ENCODE assay signal across 1 cellular context in genomic region chr15:92853222-92853621, GRCh38.
TF ChIP-seq lines count a peak whose summit lies in the region.

No MANE protein-coding gene starts in this region.

TF ChIP-seq in GM12878, 131 proteins besides CTCF, POLR2A, EP300 and RAD21:
- peak in 1 of 2 experiments; percentile 34; a peak in 1 of 4 replicates for TF ChIP-seq ETV6 (conservative IDR thresholded peaks at IDR 0.05 in 1 of 2, IDR thresholded peaks at IDR 0.05 in 1 of 2; ENCODE audit: borderline replicate concordance in 1 of 2, low read depth in 1 of 2)
- TF ChIP-seq SPI1 (IDR thresholded peaks at IDR 0.05; ENCODE audit: borderline replicate concordance, insufficient read depth, low read depth, low read length) = peak; percentile 22; the same call in 1 of the 2 replicates
- TF ChIP-seq CHD2 (IDR thresholded peaks at IDR 0.05; ENCODE audit: borderline replicate concordance, low read depth, low read length) = no peak
- TF ChIP-seq E4F1 (IDR thresholded peaks at IDR 0.05; ENCODE audit: borderline replicate concordance, partially characterized antibody) = no peak
- no peak for TF ChIP-seq BCL3 (IDR thresholded peaks at IDR 0.05; ENCODE audit: borderline replicate concordance, insufficient read depth, low read depth, low read length, poor library complexity, severe bottlenecking)
- TF ChIP-seq BCL11A (IDR thresholded peaks at IDR 0.05; ENCODE audit: low read depth, low read length) = no peak
- TF ChIP-seq SRF (IDR thresholded peaks at IDR 0.05; ENCODE audit: low read depth in 2 of 2, low read length in 2 of 2) = no peak
- peak; percentile 15; the same call in 1 of the 2 replicates for TF ChIP-seq JUNB (IDR thresholded peaks at IDR 0.05)
- TF ChIP-seq ASH2L (IDR thresholded peaks at IDR 0.05; ENCODE audit: borderline replicate concordance, low read depth) = no peak
- TF ChIP-seq NR2F1 (conservative IDR thresholded peaks at IDR 0.05) = no peak
- TF ChIP-seq CREB1 (IDR thresholded peaks at IDR 0.05; ENCODE audit: low read depth) = no peak
- TF ChIP-seq RBBP5 (conservative IDR thresholded peaks at IDR 0.05) = no peak
- no peak for TF ChIP-seq E2F4 (IDR thresholded peaks at IDR 0.05; ENCODE audit: low read depth, low read length)
- TF ChIP-seq ATF7 (IDR thresholded peaks at IDR 0.05; ENCODE audit: low read depth) = no peak
- no peak for TF ChIP-seq IKZF2 (IDR thresholded peaks at IDR 0.05)
